Comparison of ENCODE assay signal across 9 cellular contexts in genomic region chr16:53864819-53865491, GRCh38.
A peak's percentile ranks its signal among the peaks of the same experiment; 100 is the strongest.
DNase-seq lines count a peak whose midpoint lies in the region; ATAC-seq lines count a peak whose summit lies in the region.
"Had no signal": no experiment of that assay in that cellular context is flagged by ENCODE, and none has a peak within 500 bp of the region (broad histone marks: within the 10 kb centered on the region; RNA-seq: fewer than 3 reads in every experiment).

No MANE protein-coding gene starts in this region.

- peaks cover 24% of the 10 kb centered on the region for H3K9me3 Mint-ChIP-seq in activated naive CD8-positive, alpha-beta T cell (ENCODE audit: low read depth)
- peaks cover 2 to 21% (median 12%) of the 10 kb centered on the region in 5 donors for H3K9me3 Mint-ChIP-seq in CD8-positive, alpha-beta memory T cell

- no peaks in the 10 kb centered on the region for H3K27me3 ChIP-seq in CD8-positive, alpha-beta memory T cell (ENCODE audit: insufficient read depth, low read length, poor library complexity, severe bottlenecking)
- H3K27me3 ChIP-seq: pancreas had no signal

- H3K4me3 Mint-ChIP-seq in activated naive CD8-positive, alpha-beta T cell: peak overlapping the region; percentile 30
- H3K4me3 Mint-ChIP-seq in CD8-positive, alpha-beta memory T cell: no peak overlapping the region

- DNase-seq in ELF-1 (ENCODE audit: low read depth, low spot score): peak; percentile 12
- no peak for DNase-seq in iPS-NIHi11 (ENCODE audit: low spot score)
- DNase-seq in mesenteric fat pad (ENCODE audit: low spot score): no peak
- DNase-seq in CD8-positive, alpha-beta memory T cell: no peak
- DNase-seq: pancreas had no signal

- peak overlapping the region; percentile 84 for H3K27ac ChIP-seq in mesodermal cell (ENCODE audit: low read depth, low read length, severe bottlenecking)
- H3K27ac ChIP-seq in CD8-positive, alpha-beta memory T cell (ENCODE audit: low read depth, low read length): no peak overlapping the region

- WGBS in mesodermal cell (ENCODE audit: insufficient coverage in 2 of 2), 2 experiments: no CpG with 5 or more reads among the region's 2 CpGs

- H3K4me1 Mint-ChIP-seq in activated naive CD8-positive, alpha-beta T cell (ENCODE audit: low read depth): peaks cover 15% of the 10 kb centered on the region
- peaks cover 0 to 5% (median 3%) of the 10 kb centered on the region in 3 donors for H3K4me1 Mint-ChIP-seq in CD8-positive, alpha-beta memory T cell

- no peaks in the 10 kb centered on the region for H3K9me3 ChIP-seq in mesodermal cell (ENCODE audit: control insufficient read depth, low read length)
- H3K9me3 ChIP-seq in CD8-positive, alpha-beta memory T cell (ENCODE audit: low read length): no peaks in the 10 kb centered on the region
- H3K9me3 ChIP-seq: pancreas had no signal

- H3K36me3 Mint-ChIP-seq in activated naive CD8-positive, alpha-beta T cell: peaks cover 54% of the 10 kb centered on the region
- peaks cover 30 to 63% (median 40%) of the 10 kb centered on the region in 3 donors for H3K36me3 Mint-ChIP-seq in CD8-positive, alpha-beta memory T cell

- peak overlapping the region; percentile 86 for H3K27ac Mint-ChIP-seq in activated naive CD8-positive, alpha-beta T cell
- no peak overlapping the region for H3K27ac Mint-ChIP-seq in CD8-positive, alpha-beta memory T cell

- CTCF ChIA-PET in CD8-positive, alpha-beta memory T cell (lab: Charles Lee): no interaction called here

- H3K4me3 ChIP-seq in mesodermal cell (ENCODE audit: extremely low read depth, insufficient read depth, low read length, poor library complexity, severe bottlenecking): no peak overlapping the region
- H3K4me3 ChIP-seq in CD8-positive, alpha-beta memory T cell (ENCODE audit: low read length): no peak overlapping the region
- H3K4me3 ChIP-seq: pancreas had no signal

- H3K4me1 ChIP-seq in mesodermal cell (ENCODE audit: control insufficient read depth, insufficient read depth, low read length, poor library complexity, severe bottlenecking): peaks cover 19% of the 10 kb centered on the region
- no peaks in the 10 kb centered on the region for H3K4me1 ChIP-seq in CD8-positive, alpha-beta memory T cell (ENCODE audit: insufficient read depth, low read length)

- peaks cover under 1% of the 10 kb centered on the region for H3K36me3 ChIP-seq in mesodermal cell (ENCODE audit: control insufficient read depth, insufficient read depth, low read length)
- no peaks in the 10 kb centered on the region for H3K36me3 ChIP-seq in CD8-positive, alpha-beta memory T cell (ENCODE audit: insufficient read depth, low read length)
- H3K36me3 ChIP-seq: pancreas had no signal

- ATAC-seq in HG03460 (IDR thresholded peaks at IDR 0.05; ENCODE audit: unreplicated experiment) (peak; percentile 23), GM21423 (IDR thresholded peaks at IDR 0.05; ENCODE audit: unreplicated experiment) (no peak)

- no peaks in the 10 kb centered on the region for H3K27me3 Mint-ChIP-seq in activated naive CD8-positive, alpha-beta T cell
- peaks cover 0 to 1% of the 10 kb centered on the region in 2 donors for H3K27me3 Mint-ChIP-seq in CD8-positive, alpha-beta memory T cell

- POLR2A ChIA-PET in CD8-positive, alpha-beta memory T cell (lab: Charles Lee): no interaction called here
